ENCODE assay signal across 18 cellular contexts in the genomic region with DNA sequence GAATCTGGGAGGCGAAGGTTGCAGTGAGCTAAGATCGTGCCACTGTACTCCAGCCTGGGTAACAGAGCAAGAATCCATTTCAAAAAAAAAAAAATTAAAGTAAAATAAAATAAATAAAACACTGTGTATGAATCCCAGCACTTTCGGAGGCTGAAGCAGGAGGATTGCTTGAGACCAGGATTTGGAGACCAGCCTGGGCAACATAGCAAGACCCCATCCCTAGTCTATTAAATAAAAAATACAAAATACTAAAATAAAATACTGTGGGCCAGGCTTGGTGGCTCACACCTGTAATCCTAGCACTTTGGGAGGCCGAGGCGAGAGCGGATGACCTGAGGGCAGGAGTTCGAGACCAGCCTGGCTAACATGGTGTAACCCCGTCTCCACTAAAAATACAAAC. TPM values are rescaled to one million over a fixed set of nuclear protein-coding genes. Genes with fewer than 3 reads are reported as not detected.
DNase-seq lines count a peak whose midpoint lies in the region; FAIRE-seq and TF ChIP-seq lines count a peak whose summit lies in the region.
"Had no signal": no experiment of that assay in that cellular context is flagged by ENCODE, and none has a peak within 500 bp of the region (broad histone marks: within the 10 kb centered on the region; RNA-seq: fewer than 3 reads in every experiment).

No MANE protein-coding gene starts in this region.

- H3K36me3 ChIP-seq in HEK293 (ENCODE audit: control insufficient read depth in 2 of 2, insufficient read depth in 1 of 2, low read length in 2 of 2) (peaks cover 45 to 71% of the 10 kb centered on the region in 2 experiments), endothelial cell of umbilical vein (ENCODE audit: control insufficient read depth in 2 of 2, extremely low read depth in 1 of 2, insufficient read depth in 2 of 2, low read length in 2 of 2) (peaks cover 2 to 17% of the 10 kb centered on the region in 2 experiments), Peyer's patch (peaks cover 0 to 59% (median 0%) of the 10 kb centered on the region in 3 donors)

- BruUV-seq in endothelial cell of umbilical vein (replicated peaks; lab: Mats Ljungman, UMichigan) = no TSS peak

- FAIRE-seq in endothelial cell of umbilical vein (lab: Jason Lieb, UNC) = peak; percentile 67
- FAIRE-seq: A549, D721Med, G401.6, GM12891 had no signal

- H3K27me3 ChIP-seq in endothelial cell of umbilical vein (ENCODE audit: control insufficient read depth in 2 of 2, insufficient read depth in 2 of 2, low read length in 2 of 2) (no peaks in the 10 kb centered on the region), Peyer's patch (no peaks in the 10 kb centered on the region)
- H3K27me3 ChIP-seq: BLaER1 treated with 17β-estradiol and CSF1 and Interleukin-3, amounts not matched to agents 10 nM and 100 nM had no signal

- no peak overlapping the region for H3K4me3 ChIP-seq in HEK293 (ENCODE audit: low read depth, low read length)
- H3K4me3 ChIP-seq in endothelial cell of umbilical vein (replicated peaks in 1 of 3; ENCODE audit: insufficient read depth in 1 of 3, low read depth in 1 of 3, low read length in 3 of 3) = no peak overlapping the region
- no peak overlapping the region for H3K4me3 ChIP-seq in Peyer's patch
- H3K4me3 ChIP-seq: A549; BLaER1 treated with 17β-estradiol and CSF1 and Interleukin-3, amounts not matched to agents 10 nM and 100 nM had no signal

- no peaks in the 10 kb centered on the region for H3K79me2 ChIP-seq in endothelial cell of umbilical vein (ENCODE audit: control insufficient read depth, insufficient read depth, low read length)

- intact Hi-C loops in endothelial cell of umbilical vein (cut with micrococcal nuclease) = no loop called here

- CTCF ChIA-PET in HEK293 (lab: Yijun Ruan, JAX) (interaction anchor here (1.0 to 1.7 kb wide), 2 partner anchors 25 to 124 kb away, joined by 3 to 4 read pairs; a partner anchor contains a TSS), endothelial cell of umbilical vein (lab: Charles Lee) (interaction anchor here (0.9 to 1.5 kb wide), 3 partner anchors 9 to 17 kb away, joined by 3 to 4 read pairs (median 3); no protein-coding TSS in a partner anchor)

- TF ChIP-seq CTCF in HEK293 (tag by site-specific recombination; IDR thresholded peaks at IDR 0.05) (no peak), endothelial cell of umbilical vein (IDR thresholded peaks at IDR 0.05; ENCODE audit: extremely low read depth in 1 of 2, insufficient read depth in 1 of 2, low read depth in 1 of 2, low read length in 2 of 2) (no peak), Peyer's patch (IDR thresholded peaks at IDR 0.05) (no peak)

- no peaks in the 10 kb centered on the region for H3K4me1 ChIP-seq in HEK293 (ENCODE audit: control insufficient read depth, insufficient read depth, low read length)
- no peaks in the 10 kb centered on the region for H3K4me1 ChIP-seq in endothelial cell of umbilical vein (ENCODE audit: control insufficient read depth, extremely low read depth, insufficient read depth, low read length)
- H3K4me1 ChIP-seq in Peyer's patch = no peaks in the 10 kb centered on the region
- H3K4me1 ChIP-seq: A549, Caco-2 had no signal

- no peaks in the 10 kb centered on the region for H3K9me3 ChIP-seq in HEK293 (ENCODE audit: control insufficient read depth, insufficient read depth, low read depth, low read length)
- no peaks in the 10 kb centered on the region for H3K9me3 ChIP-seq in endothelial cell of umbilical vein (replicated peaks; ENCODE audit: control insufficient read depth, insufficient read depth, low read length)
- H3K9me3 ChIP-seq in Peyer's patch = no peaks in the 10 kb centered on the region
- H3K9me3 ChIP-seq: A549; BLaER1 treated with 17β-estradiol and CSF1 and Interleukin-3, amounts not matched to agents 10 nM and 100 nM; Caco-2 had no signal

- DNase-seq in endothelial cell of umbilical vein (ENCODE audit: low read depth, low spot score) = no peak
- no peak for DNase-seq in Peyer's patch
- no peak for DNase-seq in NCI-H146 treated with DMSO at 0.1 percent for 48 hours (lab: John Stamatoyannopoulos, UW; ENCODE audit: unreplicated experiment)
- DNase-seq: AML-193; Caco-2; Calu3; CD4-positive, alpha-beta T cell; CD8-positive, alpha-beta T cell; DMS79 treated with DMSO at 0.1 percent for 48 hours; GF-D8 had no signal

- dilution Hi-C loops in endothelial cell of umbilical vein (cut with MboI; ENCODE audit: extremely low pct_ligation_motif_present, low sequenced_read_pairs) = no loop called here

- H3K9ac ChIP-seq in endothelial cell of umbilical vein (replicated peaks; ENCODE audit: extremely low read depth, insufficient read depth, low read length) = no peak overlapping the region
- H3K9ac ChIP-seq: BLaER1 treated with 17β-estradiol and CSF1 and Interleukin-3, amounts not matched to agents 10 nM and 100 nM had no signal

- POLR2A ChIA-PET in HEK293 (lab: Yijun Ruan, JAX) = no interaction called here
- POLR2A ChIA-PET in endothelial cell of umbilical vein (lab: Charles Lee) = no interaction called here

- no peak overlapping the region for H2AFZ ChIP-seq in endothelial cell of umbilical vein (ENCODE audit: low read depth, low read length)

- no peak overlapping the region for H3K4me2 ChIP-seq in endothelial cell of umbilical vein (ENCODE audit: insufficient read depth, low read length)
- H3K4me2 ChIP-seq: A549; BLaER1 treated with 17β-estradiol and CSF1 and Interleukin-3, amounts not matched to agents 10 nM and 100 nM had no signal

- no peak overlapping the region for H3K27ac ChIP-seq in HEK293 (ENCODE audit: extremely low read depth, low read depth, low read length)
- no peak overlapping the region for H3K27ac ChIP-seq in endothelial cell of umbilical vein (ENCODE audit: insufficient read depth, low read depth, low read length)
- H3K27ac ChIP-seq in Peyer's patch = no peak overlapping the region
- H3K27ac ChIP-seq: 22Rv1; A549; BLaER1 treated with 17β-estradiol and CSF1 and Interleukin-3, amounts not matched to agents 10 nM and 100 nM; C4-2B had no signal

- TF ChIP-seq POLR2A in endothelial cell of umbilical vein (IDR thresholded peaks at IDR 0.05; ENCODE audit: low read depth, low read length) (no peak), Peyer's patch (IDR thresholded peaks at IDR 0.05) (no peak)

- no peaks in the 10 kb centered on the region for H4K20me1 ChIP-seq in endothelial cell of umbilical vein (replicated peaks; ENCODE audit: control insufficient read depth, extremely low read depth, insufficient read depth, low read length)
- H4K20me1 ChIP-seq: BLaER1 treated with 17β-estradiol and CSF1 and Interleukin-3, amounts not matched to agents 10 nM and 100 nM had no signal

- H3K9me1 ChIP-seq in endothelial cell of umbilical vein (replicated peaks; ENCODE audit: control insufficient read depth, extremely low read depth, insufficient read depth, low read length) = no peaks in the 10 kb centered on the region

RNA-seq across cellular contexts. Expression of a gene that starts 4.2 kb away (rescaled TPM):
- total RNA-seq in endothelial cell of umbilical vein = 0.42 and 0.67 TPM in 2 replicates
- 0.26 and 0.41 TPM in 2 replicates for polyA plus RNA-seq in endothelial cell of umbilical vein
- polyA plus RNA-seq in endothelial cell of umbilical vein (2011; cell fraction: cytosol; rRNA removed) = 0.23 and 0.27 TPM in 2 replicates
- 1.3 and 1.8 TPM in 2 replicates for polyA plus RNA-seq in endothelial cell of umbilical vein (2011; cell fraction: nucleus; rRNA removed)
- polyA plus RNA-seq in endothelial cell of umbilical vein (2012) = 0.05 and 0.60 TPM in 2 replicates
- polyA minus RNA-seq in endothelial cell of umbilical vein = 0.51 TPM in 1 of 2 replicates, not detected in the other
- not detected for polyA minus RNA-seq in endothelial cell of umbilical vein (2011; cell fraction: cytosol; rRNA and poly(A)+ RNA removed)
- 0.53 and 0.96 TPM in 2 replicates for polyA minus RNA-seq in endothelial cell of umbilical vein (2011; cell fraction: nucleus; rRNA and poly(A)+ RNA removed)
- 1 to 10 TPM in 2 of 4 donors, under 1 TPM in 1, not detected in 1; 0.70 to 8.4 (median 3.6) TPM for total RNA-seq in Peyer's patch

RNA-seq across cellular contexts. Expression of a gene that starts 15.4 kb away (rescaled TPM):
- total RNA-seq in endothelial cell of umbilical vein (3.2 and 3.5 TPM in 2 replicates), Peyer's patch (1 to 10 TPM in 3 of 4 donors, not detected in 1; 1.3 to 2.5 (median 1.4) TPM)
- polyA plus RNA-seq in endothelial cell of umbilical vein = 3.0 and 3.6 TPM in 2 replicates
- 1.8 and 2.0 TPM in 2 replicates for polyA plus RNA-seq in endothelial cell of umbilical vein (2011; cell fraction: cytosol; rRNA removed)
- polyA plus RNA-seq in endothelial cell of umbilical vein (2011; cell fraction: nucleus; rRNA removed) = 1.1 and 1.3 TPM in 2 replicates
- 2.4 and 2.6 TPM in 2 replicates for polyA plus RNA-seq in endothelial cell of umbilical vein (2012)
- polyA minus RNA-seq in endothelial cell of umbilical vein = 0.62 and 1.3 TPM in 2 replicates
- polyA minus RNA-seq in endothelial cell of umbilical vein (2011; cell fraction: cytosol; rRNA and poly(A)+ RNA removed) = 3.8 TPM
- 0.82 and 0.91 TPM in 2 replicates for polyA minus RNA-seq in endothelial cell of umbilical vein (2011; cell fraction: nucleus; rRNA and poly(A)+ RNA removed)

RNA-seq across cellular contexts. Expression of a gene that starts 23.9 kb away (rescaled TPM):
- total RNA-seq in endothelial cell of umbilical vein (8.0 and 8.6 TPM in 2 replicates), Peyer's patch (10 to 100 TPM; 21.7 to 28.1 (median 25.1) TPM)
- polyA plus RNA-seq in endothelial cell of umbilical vein = 17.5 and 19.3 TPM in 2 replicates
- polyA plus RNA-seq in endothelial cell of umbilical vein (2011; cell fraction: cytosol; rRNA removed) = 11.9 and 12.9 TPM in 2 replicates
- 10.1 and 10.7 TPM in 2 replicates for polyA plus RNA-seq in endothelial cell of umbilical vein (2011; cell fraction: nucleus; rRNA removed)
- polyA plus RNA-seq in endothelial cell of umbilical vein (2012) = 5.9 and 7.5 TPM in 2 replicates
- 18.7 and 21.9 TPM in 2 replicates for polyA minus RNA-seq in endothelial cell of umbilical vein
- polyA minus RNA-seq in endothelial cell of umbilical vein (2011; cell fraction: cytosol; rRNA and poly(A)+ RNA removed) = 22.6 TPM
- 5.5 and 6.2 TPM in 2 replicates for polyA minus RNA-seq in endothelial cell of umbilical vein (2011; cell fraction: nucleus; rRNA and poly(A)+ RNA removed)

RNA-seq across cellular contexts. Expression of a gene that starts 25.5 kb away (rescaled TPM):
- 11.7 and 12.0 TPM in 2 replicates for total RNA-seq in endothelial cell of umbilical vein
- polyA plus RNA-seq in endothelial cell of umbilical vein = 15.4 and 16.1 TPM in 2 replicates
- polyA plus RNA-seq in endothelial cell of umbilical vein (2011; cell fraction: cytosol; rRNA removed) = 11.2 and 11.5 TPM in 2 replicates
- polyA plus RNA-seq in endothelial cell of umbilical vein (2011; cell fraction: nucleus; rRNA removed) = 21.3 and 26.7 TPM in 2 replicates
- polyA plus RNA-seq in endothelial cell of umbilical vein (2012) = 8.4 and 10.3 TPM in 2 replicates
- polyA minus RNA-seq in endothelial cell of umbilical vein = 15.4 and 22.7 TPM in 2 replicates
- 7.9 TPM for polyA minus RNA-seq in endothelial cell of umbilical vein (2011; cell fraction: cytosol; rRNA and poly(A)+ RNA removed)
- 10.0 and 10.7 TPM in 2 replicates for polyA minus RNA-seq in endothelial cell of umbilical vein (2011; cell fraction: nucleus; rRNA and poly(A)+ RNA removed)
- total RNA-seq in Peyer's patch = 10 to 100 TPM; 37.1 to 76.4 (median 57.4) TPM

RNA-seq across cellular contexts. Expression of a gene that starts 27.3 kb away (rescaled TPM):
- total RNA-seq in endothelial cell of umbilical vein = 85.9 and 92.7 TPM in 2 replicates
- 58.4 and 59.6 TPM in 2 replicates for polyA plus RNA-seq in endothelial cell of umbilical vein
- 61.8 and 67.0 TPM in 2 replicates for polyA plus RNA-seq in endothelial cell of umbilical vein (2011; cell fraction: cytosol; rRNA removed)
- 162 and 188 TPM in 2 replicates for polyA plus RNA-seq in endothelial cell of umbilical vein (2011; cell fraction: nucleus; rRNA removed)
- polyA plus RNA-seq in endothelial cell of umbilical vein (2012) = 53.4 and 61.2 TPM in 2 replicates
- 95.1 and 99.4 TPM in 2 replicates for polyA minus RNA-seq in endothelial cell of umbilical vein
- 40.6 TPM for polyA minus RNA-seq in endothelial cell of umbilical vein (2011; cell fraction: cytosol; rRNA and poly(A)+ RNA removed)
- 33.7 and 43.0 TPM in 2 replicates for polyA minus RNA-seq in endothelial cell of umbilical vein (2011; cell fraction: nucleus; rRNA and poly(A)+ RNA removed)
- total RNA-seq in Peyer's patch = 10 to 100 TPM; 48.6 to 87.5 (median 58.6) TPM
